9 cellular contexts compared by ENCODE assay signal in the genomic region with DNA sequence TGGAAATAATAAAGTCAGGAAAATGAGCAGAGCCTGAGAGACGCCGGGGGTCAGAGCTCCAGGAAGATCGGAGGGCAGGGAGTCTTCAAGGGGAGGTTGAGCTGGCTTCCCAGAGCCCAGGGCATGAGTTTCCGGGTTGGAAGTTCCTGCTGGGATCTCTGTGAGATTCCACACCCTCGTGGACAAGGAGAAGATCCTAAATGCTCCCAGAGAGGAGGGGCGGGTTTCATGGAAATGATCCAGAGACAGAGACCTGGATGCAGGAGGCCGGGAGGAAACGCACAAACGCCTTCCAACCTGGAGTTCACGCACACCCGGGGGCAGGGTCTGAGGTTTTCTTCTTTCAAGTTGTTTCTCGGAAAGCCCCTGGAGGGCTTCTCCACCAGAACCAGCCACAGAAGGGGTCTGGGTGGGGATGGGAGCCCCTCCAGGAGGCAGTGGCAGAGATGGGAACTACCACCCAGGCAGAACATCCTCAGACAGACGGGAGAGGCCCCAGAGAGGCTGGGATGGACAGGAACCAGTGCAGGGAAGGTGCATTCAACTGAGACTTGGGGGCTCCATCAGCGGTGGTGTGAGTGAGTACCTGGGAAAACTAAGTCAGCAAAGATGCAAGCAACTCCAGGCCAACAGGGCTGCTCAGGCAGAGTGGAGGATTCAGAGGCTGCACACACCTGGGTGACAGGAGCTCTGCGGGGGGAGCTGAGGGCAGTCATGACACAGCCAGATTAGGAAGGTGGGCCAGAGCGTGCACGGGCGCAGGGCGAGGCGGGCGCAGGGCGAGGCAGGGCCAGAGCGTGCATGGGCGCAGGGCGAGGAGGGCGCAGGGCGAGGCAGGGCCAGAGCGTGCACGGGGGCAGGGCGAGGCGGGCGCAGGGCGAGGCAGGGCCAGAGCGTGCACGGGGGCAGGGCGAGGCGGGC. TPM values are rescaled to one million over a fixed set of nuclear protein-coding genes. Genes with fewer than 3 reads are reported as not detected.
DNase-seq lines count a peak whose midpoint lies in the region; ATAC-seq and TF ChIP-seq lines count a peak whose summit lies in the region.
"Had no signal": no experiment of that assay in that cellular context is flagged by ENCODE, and none has a peak within 500 bp of the region (broad histone marks: within the 10 kb centered on the region; RNA-seq: fewer than 3 reads in every experiment).

No MANE protein-coding gene starts in this region.

- peaks cover 19% of the 10 kb centered on the region for H3K79me2 ChIP-seq in DOHH2 (ENCODE audit: control insufficient read depth, low read length)

- H3K18ac ChIP-seq in mesenchymal stem cell (ENCODE audit: low read depth in 1 of 2, low read length in 2 of 2): peak overlapping the region in 1 of 2 experiments; percentile 61

- no peak overlapping the region for H2BK5ac ChIP-seq in mesenchymal stem cell (ENCODE audit: low read depth, low read length, poor library complexity, severe bottlenecking)

- H3K79me1 ChIP-seq in mesenchymal stem cell (replicated peaks; ENCODE audit: low read length, poor library complexity, severe bottlenecking): no peaks in the 10 kb centered on the region

- H3K9me3 Mint-ChIP-seq in Caco-2 (ENCODE audit: unreplicated experiment): peaks cover 3% of the 10 kb centered on the region

- no peaks in the 10 kb centered on the region for H3K4me1 Mint-ChIP-seq in Caco-2 (ENCODE audit: low read depth, unreplicated experiment)

- H3K36me3 ChIP-seq in DOHH2 (ENCODE audit: control insufficient read depth, low read length): peaks cover 39% of the 10 kb centered on the region
- peaks cover 5 to 39% of the 10 kb centered on the region in 2 experiments for H3K36me3 ChIP-seq in mesenchymal stem cell (ENCODE audit: control insufficient read depth in 1 of 2, insufficient read depth in 2 of 2, low read depth in 1 of 2, low read length in 2 of 2)
- H3K36me3 ChIP-seq in Caco-2 (ENCODE audit: control insufficient read depth, insufficient read depth, low read length): no peaks in the 10 kb centered on the region

- DNase-seq in 8988T: peak; percentile 43
- peak; percentile 53 for DNase-seq in activated CD8-positive, alpha-beta memory T cell treated with anti-CD3 and anti-CD28 coated beads, Interleukin-2, amount 50 U/mL, for 48 hours
- DNase-seq in mesenchymal stem cell: no peak
- DNase-seq in G401 (ENCODE audit: low spot score): no peak
- no peak for DNase-seq in NK-92 treated with Interleukin-12 subunit alpha and Interleukin-12 subunit beta, amount 100 ng/mL, for 24 hours (lab: John Stamatoyannopoulos, UW)
- no peak for DNase-seq in Caco-2
- DNase-seq: stimulated activated CD4-positive, alpha-beta T cell treated with anti-CD3 and anti-CD28 coated beads, Interleukin-1b, Interleukin-23, amount 100 ng/mL, for 48 hours had no signal

- no peak for ATAC-seq in GM21723 (IDR thresholded peaks at IDR 0.05; ENCODE audit: unreplicated experiment)

- no peak overlapping the region for H3K4me3 Mint-ChIP-seq in Caco-2 (ENCODE audit: unreplicated experiment)

- intact Hi-C loops in Caco-2 (cut with micrococcal nuclease; ENCODE audit: unreplicated experiment): no loop called here

- TF ChIP-seq CTCF in DOHH2 (IDR thresholded peaks at IDR 0.05; ENCODE audit: low read depth, low read length, poor library complexity, severe bottlenecking) (no peak), Caco-2 (IDR thresholded peaks at IDR 0.05; ENCODE audit: insufficient read depth in 1 of 2, low read depth in 1 of 2, low read length in 1 of 2, severe bottlenecking in 1 of 2, unreplicated experiment in 1 of 2) (no peak)

- no peak overlapping the region for H3K27ac Mint-ChIP-seq in Caco-2 (ENCODE audit: unreplicated experiment)

- H2BK12ac ChIP-seq in mesenchymal stem cell (ENCODE audit: low read length in 2 of 2): peak overlapping the region in 1 of 2 experiments; percentile 37

- H3K27ac ChIP-seq in DOHH2 (ENCODE audit: low read depth, low read length) (peak overlapping the region; percentile 67), mesenchymal stem cell (ENCODE audit: low read length, poor library complexity, severe bottlenecking) (no peak overlapping the region)

- H3K4me1 ChIP-seq in DOHH2 (ENCODE audit: control insufficient read depth, low read length) (peaks cover 78% of the 10 kb centered on the region), mesenchymal stem cell (ENCODE audit: control insufficient read depth, insufficient read depth, low read depth, low read length) (peaks cover 29% of the 10 kb centered on the region), Caco-2 (no peaks in the 10 kb centered on the region)

- WGBS in mesenchymal stem cell: 85% methylated on average over 26 of the region's 37 CpGs

- no peak overlapping the region for H3K9ac ChIP-seq in mesenchymal stem cell (ENCODE audit: low read length)

- H3K23ac ChIP-seq in mesenchymal stem cell (ENCODE audit: low read length in 2 of 2): peak overlapping the region in 1 of 2 experiments; percentile 32

- peak overlapping the region; percentile 4 to 68 for H3K4ac ChIP-seq in mesenchymal stem cell (ENCODE audit: low read depth in 1 of 2, low read length in 2 of 2)

- no peaks in the 10 kb centered on the region for H3K36me3 Mint-ChIP-seq in Caco-2 (ENCODE audit: insufficient read depth, unreplicated experiment)

- peak overlapping the region; percentile 29; the same call in 1 of the 2 replicates for H3K4me3 ChIP-seq in DOHH2 (ENCODE audit: low read length)
- no peak overlapping the region for H3K4me3 ChIP-seq in mesenchymal stem cell (ENCODE audit: insufficient read depth in 1 of 2, low read depth in 1 of 2, low read length in 2 of 2)
- no peak overlapping the region for H3K4me3 ChIP-seq in Caco-2 (ENCODE audit: low read depth, low read length)

- H2AFZ ChIP-seq in mesenchymal stem cell (ENCODE audit: low read depth, low read length): no peak overlapping the region

- no peak overlapping the region for H3K14ac ChIP-seq in mesenchymal stem cell (ENCODE audit: low read length in 2 of 2)

- no peak overlapping the region for H4K8ac ChIP-seq in mesenchymal stem cell (ENCODE audit: low read length)

- peak overlapping the region; percentile 2 for H2BK120ac ChIP-seq in mesenchymal stem cell (ENCODE audit: low read depth, low read length)

- H3F3A ChIP-seq in DOHH2 (ENCODE audit: control insufficient read depth, insufficient read depth): peaks cover 9% of the 10 kb centered on the region

- peak overlapping the region; percentile 15 for H2BK15ac ChIP-seq in mesenchymal stem cell (ENCODE audit: low read depth, poor library complexity, severe bottlenecking)

- no peaks in the 10 kb centered on the region for H3K9me2 ChIP-seq in DOHH2 (replicated peaks; ENCODE audit: control insufficient read depth, low read length)

- POLR2A ChIA-PET in Caco-2 (lab: Charles Lee): no interaction called here

- no peak overlapping the region for H2AK5ac ChIP-seq in mesenchymal stem cell (ENCODE audit: low read length, severe bottlenecking)

- no peaks in the 10 kb centered on the region for H4K20me1 ChIP-seq in DOHH2 (ENCODE audit: control insufficient read depth, insufficient read depth, low read depth, low read length)

- H3K27me3 ChIP-seq in DOHH2 (ENCODE audit: control insufficient read depth, low read length) (no peaks in the 10 kb centered on the region), mesenchymal stem cell (ENCODE audit: control insufficient read depth in 1 of 2, insufficient read depth in 1 of 2, low read length in 2 of 2) (no peaks in the 10 kb centered on the region), Caco-2 (replicated peaks; ENCODE audit: control insufficient read depth, insufficient read depth, low read length) (no peaks in the 10 kb centered on the region)

- in situ Hi-C loops in G401 (cut with HindIII; ENCODE audit: low sequenced_read_pairs): no loop called here

- CTCF ChIA-PET in Caco-2 (lab: Charles Lee): no interaction called here

- H3K27me3 Mint-ChIP-seq in Caco-2 (ENCODE audit: insufficient read depth, unreplicated experiment): no peaks in the 10 kb centered on the region

- H4K91ac ChIP-seq in mesenchymal stem cell (ENCODE audit: low read length): peak overlapping the region; percentile 52

- H3K4me2 ChIP-seq in DOHH2 (ENCODE audit: low read length) (peak overlapping the region; percentile 56), mesenchymal stem cell (ENCODE audit: low read length, poor library complexity, severe bottlenecking) (no peak overlapping the region)

- H3K9me3 ChIP-seq in DOHH2 (ENCODE audit: control insufficient read depth, insufficient read depth, low read length) (no peaks in the 10 kb centered on the region; the same call in 1 of the 2 replicates), mesenchymal stem cell (ENCODE audit: control insufficient read depth, low read length) (no peaks in the 10 kb centered on the region), Caco-2 (peaks cover 6% of the 10 kb centered on the region; the same call in 1 of the 2 replicates)

- BruUV-seq in Caco-2 (replicated peaks; lab: Mats Ljungman, UMichigan): no TSS peak

RNA-seq across cellular contexts. Expression of gene EXOC3, which starts 52.1 kb away (rescaled TPM):
- polyA plus RNA-seq in mesenchymal stem cell (2013, experiment 1 of 2): 24.3 TPM
- 23.1 TPM for polyA plus RNA-seq in mesenchymal stem cell (2013, experiment 2 of 2)
- total RNA-seq in G401 (2014; rRNA removed; shearing (Covaris generic)): 16.7 and 29.2 TPM in 2 replicates
- total RNA-seq in Caco-2 (2022): 41.9 and 44.5 TPM in 2 replicates

Comparison
In these comparisons a context has a peak if more than half of its experiments do, and no peak if none do; other contexts are left out.
1. DNase-seq: peak in 8988T (single experiment) and activated CD8-positive, alpha-beta memory T cell treated with anti-CD3 and anti-CD28 coated beads, Interleukin-2, amount 50 U/mL, for 48 hours (single experiment); none in mesenchymal stem cell (single experiment), G401 (single experiment), NK-92 treated with Interleukin-12 subunit alpha and Interleukin-12 subunit beta, amount 100 ng/mL, for 24 hours (single experiment) and Caco-2 (0 of 2).